Comparison of ENCODE assay signal across 23 cellular contexts in genomic region chr6:110558575-110558974, GRCh38.
"Had no signal": no experiment of that assay in that cellular context is flagged by ENCODE, and none has a peak within 500 bp of the region (broad histone marks: within the 10 kb centered on the region; RNA-seq: fewer than 3 reads in every experiment).

No MANE protein-coding gene starts in this region.

- H3K4me1 Mint-ChIP-seq: nephron had no signal

- H3K9me3 ChIP-seq: testis, vagina had no signal

- ATAC-seq: activated T-helper 17 cell treated with anti-CD3 and anti-CD28 coated beads, Interleukin-2, amount 50 U/mL, for 72 hours; sciatic nerve; stimulated activated effector memory CD8-positive, alpha-beta T cell treated with anti-CD3 and anti-CD28 coated beads, Interleukin-12 subunit alpha, Interleukin-12 subunit beta, amount 100 ng/mL, for 72 hours; stimulated activated naive CD8-positive, alpha-beta T cell treated with anti-CD3 and anti-CD28 coated beads, Interleukin-15, amount 100 ng/mL, for 72 hours; WTC11 had no signal

- DNase-seq: activated CD8-positive, alpha-beta memory T cell treated with anti-CD3 and anti-CD28 coated beads for 24 hours; activated CD8-positive, alpha-beta memory T cell treated with anti-CD3 and anti-CD28 coated beads, Interleukin-2, amount 50 U/mL, for 4 hours; activated naive CD8-positive, alpha-beta T cell treated with anti-CD3 and anti-CD28 coated beads for 36 hours; activated T-cell treated with anti-CD3 and anti-CD28 coated beads, Interleukin-2, amount 50 U/mL, for 24 hours; dermis blood vessel endothelial cell; effector memory CD4-positive, alpha-beta T cell; glutamatergic neuron; small intestine; stimulated activated CD4-positive, alpha-beta T cell treated with anti-CD3 and anti-CD28 coated beads, Interleukin-2, amount 100 ng/mL, for 24 hours; stimulated activated naive CD8-positive, alpha-beta T cell treated with anti-CD3 and anti-CD28 coated beads, Interleukin-15, amount 100 ng/mL, for 72 hours; testis had no signal

- H3K27ac ChIP-seq: parathyroid adenoma, testis, vagina had no signal

- H3K4me1 ChIP-seq: parathyroid adenoma, testis, vagina had no signal

- H3K4me3 Mint-ChIP-seq: activated naive CD8-positive, alpha-beta T cell treated with anti-CD3 and anti-CD28 coated beads for 36 hours; activated T-cell treated with anti-CD3 and anti-CD28 coated beads, Interleukin-2, amount 50 U/mL, for 24 hours; activated T-helper 17 cell treated with anti-CD3 and anti-CD28 coated beads, Interleukin-2, amount 50 U/mL, for 72 hours; memory B cell; nephron; stimulated activated effector memory CD8-positive, alpha-beta T cell treated with anti-CD3 and anti-CD28 coated beads, Interleukin-12 subunit alpha, Interleukin-12 subunit beta, amount 100 ng/mL, for 72 hours; stimulated activated naive CD8-positive, alpha-beta T cell treated with anti-CD3 and anti-CD28 coated beads, Interleukin-15, amount 100 ng/mL, for 72 hours; T-helper 2 cell treated with Interferon-gamma antibody and Interleukin-4, amounts not matched to agents 5 μg/mL and 100 μg/mL, for 36 hours; type B pancreatic cell; WTC11 had no signal

- H3K27me3 Mint-ChIP-seq: activated naive CD8-positive, alpha-beta T cell treated with anti-CD3 and anti-CD28 coated beads for 36 hours; activated T-cell treated with anti-CD3 and anti-CD28 coated beads, Interleukin-2, amount 50 U/mL, for 24 hours; activated T-helper 17 cell treated with anti-CD3 and anti-CD28 coated beads, Interleukin-2, amount 50 U/mL, for 72 hours; stimulated activated naive CD8-positive, alpha-beta T cell treated with anti-CD3 and anti-CD28 coated beads, Interleukin-15, amount 100 ng/mL, for 72 hours; type B pancreatic cell had no signal

- H3K36me3 ChIP-seq: vagina had no signal

- H3K36me3 Mint-ChIP-seq: activated naive CD8-positive, alpha-beta T cell treated with anti-CD3 and anti-CD28 coated beads for 36 hours; memory B cell; stimulated activated effector memory CD8-positive, alpha-beta T cell treated with anti-CD3 and anti-CD28 coated beads, Interleukin-12 subunit alpha, Interleukin-12 subunit beta, amount 100 ng/mL, for 72 hours; type B pancreatic cell; WTC11 had no signal

- H3K9me3 Mint-ChIP-seq: activated T-cell treated with anti-CD3 and anti-CD28 coated beads, Interleukin-2, amount 50 U/mL, for 24 hours; activated T-helper 17 cell treated with anti-CD3 and anti-CD28 coated beads, Interleukin-2, amount 50 U/mL, for 72 hours; stimulated activated effector memory CD8-positive, alpha-beta T cell treated with anti-CD3 and anti-CD28 coated beads, Interleukin-12 subunit alpha, Interleukin-12 subunit beta, amount 100 ng/mL, for 72 hours had no signal

- H2AFZ ChIP-seq: parathyroid adenoma had no signal

- H3K27me3 ChIP-seq: testis, vagina had no signal

- H3K9ac ChIP-seq: parathyroid adenoma had no signal

- H3K4me3 ChIP-seq: testis, vagina had no signal

- H3K79me2 ChIP-seq: parathyroid adenoma had no signal

- FAIRE-seq: bronchial epithelial cell, frontal cortex, small intestine had no signal

- H3K27ac Mint-ChIP-seq: activated naive CD8-positive, alpha-beta T cell treated with anti-CD3 and anti-CD28 coated beads for 36 hours; activated T-cell treated with anti-CD3 and anti-CD28 coated beads, Interleukin-2, amount 50 U/mL, for 24 hours; activated T-helper 17 cell treated with anti-CD3 and anti-CD28 coated beads, Interleukin-2, amount 50 U/mL, for 72 hours; memory B cell; nephron; stimulated activated effector memory CD8-positive, alpha-beta T cell treated with anti-CD3 and anti-CD28 coated beads, Interleukin-12 subunit alpha, Interleukin-12 subunit beta, amount 100 ng/mL, for 72 hours; stimulated activated naive CD8-positive, alpha-beta T cell treated with anti-CD3 and anti-CD28 coated beads, Interleukin-15, amount 100 ng/mL, for 72 hours; T-helper 2 cell treated with Interferon-gamma antibody and Interleukin-4, amounts not matched to agents 5 μg/mL and 100 μg/mL, for 36 hours; type B pancreatic cell; WTC11 had no signal
